ENCODE assay signal across 8 cellular contexts in the genomic region with DNA sequence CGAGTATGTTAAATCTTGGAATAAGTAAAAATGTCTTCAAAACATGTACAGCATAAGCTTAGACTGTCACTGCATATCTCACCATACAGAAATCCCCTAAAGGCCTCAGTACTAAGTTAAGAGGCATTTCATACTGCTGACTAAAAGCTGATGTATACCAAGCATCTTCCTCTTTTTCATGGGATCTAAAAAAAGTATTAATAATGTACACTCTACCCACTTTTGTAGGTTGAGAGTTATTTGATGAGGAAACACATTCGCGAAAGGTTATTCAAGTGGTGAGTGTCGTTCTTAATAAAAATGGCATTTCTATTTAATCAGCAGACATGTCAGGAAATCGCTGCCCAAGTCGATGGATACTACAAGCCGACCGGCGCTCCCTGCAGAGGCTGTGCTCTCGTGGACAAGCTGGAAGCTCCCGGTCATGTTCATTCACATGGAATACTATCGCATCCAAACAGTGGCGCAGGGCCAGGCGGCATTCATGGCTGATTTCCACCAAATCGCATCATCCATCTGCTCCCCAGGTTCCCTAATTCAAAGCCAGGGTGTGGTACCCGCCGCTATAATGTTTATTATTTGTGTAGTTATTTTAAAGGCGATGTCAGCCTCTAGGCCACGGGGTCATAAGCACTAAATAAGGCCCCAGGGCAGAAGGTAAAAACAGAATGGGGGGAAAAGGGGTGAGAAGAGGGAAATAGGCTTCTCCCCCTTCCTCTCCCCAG. TPM values are rescaled to one million over a fixed set of nuclear protein-coding genes. Genes with fewer than 3 reads are reported as not detected.
DNase-seq lines count a peak whose midpoint lies in the region; ATAC-seq and TF ChIP-seq lines count a peak whose summit lies in the region.

No MANE protein-coding gene starts in this region.

- peaks cover 0 to 12% (median 5%) of the 10 kb centered on the region in 11 experiments; a peak in 9 of 22 replicates for H3K9me3 ChIP-seq in BLaER1 treated with 17β-estradiol and CSF1 and Interleukin-3, amounts not matched to agents 10 nM and 100 nM (replicated peaks in 1 of 11)
- no peaks in the 10 kb centered on the region for H3K9me3 ChIP-seq in cardiac muscle cell (ENCODE audit: low read depth)

- peak overlapping the region; percentile 77 to 99 (median 96) for H3K4me2 ChIP-seq in BLaER1 treated with 17β-estradiol and CSF1 and Interleukin-3, amounts not matched to agents 10 nM and 100 nM

- H3K9ac ChIP-seq in BLaER1 treated with 17β-estradiol and CSF1 and Interleukin-3, amounts not matched to agents 10 nM and 100 nM, result peak overlapping the region; percentile 88 to 97 (median 93)

- peaks cover 23 to 61% (median 39%) of the 10 kb centered on the region in 10 experiments for H3K4me1 ChIP-seq in BLaER1 treated with 17β-estradiol and CSF1 and Interleukin-3, amounts not matched to agents 10 nM and 100 nM
- H3K4me1 ChIP-seq in cardiac muscle cell (ENCODE audit: low read depth), result no peaks in the 10 kb centered on the region

- TF ChIP-seq CTCF in cardiac muscle cell (IDR thresholded peaks at IDR 0.05; ENCODE audit: low read depth, low read length), result no peak

- peak; percentile 58 for DNase-seq in OCI-M1 (lab: John Stamatoyannopoulos, UW)
- DNase-seq in amygdala (lab: John Stamatoyannopoulos, UW), result peak in 51 of 56 donors; percentile 2 to 70 (median 33)
- DNase-seq in cardiac muscle cell (ENCODE audit: low read depth in 1 of 2, low spot score in 1 of 2), result peak; percentile 64 to 77
- DNase-seq in occipital lobe (lab: John Stamatoyannopoulos, UW), result peak; percentile 52
- no peak for DNase-seq in GDM1 (lab: John Stamatoyannopoulos, UW)

- H4K20me1 ChIP-seq in BLaER1 treated with 17β-estradiol and CSF1 and Interleukin-3, amounts not matched to agents 10 nM and 100 nM, result peaks cover 0 to 52% (median 0%) of the 10 kb centered on the region in 11 experiments; a peak in 9 of 22 replicates

- H3K27me3 ChIP-seq in BLaER1 treated with 17β-estradiol and CSF1 and Interleukin-3, amounts not matched to agents 10 nM and 100 nM, result no peaks in the 10 kb centered on the region
- no peaks in the 10 kb centered on the region for H3K27me3 ChIP-seq in cardiac muscle cell

- ATAC-seq in GM19023 (IDR thresholded peaks at IDR 0.05; ENCODE audit: unreplicated experiment) (peak; percentile 6), HG03457 (IDR thresholded peaks at IDR 0.05; ENCODE audit: unreplicated experiment) (peak; percentile 14)

- H3K4me3 ChIP-seq in BLaER1 treated with 17β-estradiol and CSF1 and Interleukin-3, amounts not matched to agents 10 nM and 100 nM, result peak overlapping the region; percentile 83 to 99 (median 98)
- peak overlapping the region; percentile 79 for H3K4me3 ChIP-seq in cardiac muscle cell

- H3K27ac ChIP-seq in BLaER1 treated with 17β-estradiol and CSF1 and Interleukin-3, amounts not matched to agents 10 nM and 100 nM, result peak overlapping the region; percentile 73 to 97 (median 91); a peak in 21 of 22 replicates
- H3K27ac ChIP-seq in cardiac muscle cell, result peak overlapping the region; percentile 13

- peaks cover 30 to 57% (median 43%) of the 10 kb centered on the region in 11 experiments for H3K36me3 ChIP-seq in BLaER1 treated with 17β-estradiol and CSF1 and Interleukin-3, amounts not matched to agents 10 nM and 100 nM
- peaks cover 3% of the 10 kb centered on the region for H3K36me3 ChIP-seq in cardiac muscle cell

RNA-seq across cellular contexts. Expression of a gene that starts 0.7 kb away (rescaled TPM):
- total RNA-seq in cardiac muscle cell, result 5.9 and 7.4 TPM in 2 replicates
- polyA plus RNA-seq in cardiac muscle cell, result 2.9 and 6.9 TPM in 2 replicates
- total RNA-seq in occipital lobe, result 35.9 TPM

RNA-seq across cellular contexts. Expression of a gene that starts 0.8 kb away (rescaled TPM):
- total RNA-seq in cardiac muscle cell (11.2 and 14.7 TPM in 2 replicates), occipital lobe (61.6 TPM)
- 19.2 and 20.0 TPM in 2 replicates for polyA plus RNA-seq in cardiac muscle cell
